10 cellular contexts compared by ENCODE assay signal in genomic region chr9:93146696-93147095, GRCh38. TPM values are rescaled to one million over a fixed set of nuclear protein-coding genes. Genes with fewer than 3 reads are reported as not detected.
DNase-seq lines count a peak whose midpoint lies in the region; ATAC-seq, FAIRE-seq and TF ChIP-seq lines count a peak whose summit lies in the region.
"Not testable (repeated sequence)": the region's sequence is repeated elsewhere in the genome, so short reads cannot be mapped to it uniquely, and the experiment has no call there.
"Had no signal": no experiment of that assay in that cellular context is flagged by ENCODE, and none has a peak within 500 bp of the region (broad histone marks: within the 10 kb centered on the region; RNA-seq: fewer than 3 reads in every experiment).

No MANE protein-coding gene starts in this region.

- not testable (repeated sequence) for BruUV-seq in IMR-90 (replicated peaks; lab: Mats Ljungman, UMichigan); K562 (replicated peaks; lab: Mats Ljungman, UMichigan)

- TF ChIP-seq EP300 in K562 (IDR thresholded peaks at IDR 0.05; ENCODE audit: low read length) = not testable (repeated sequence)

- not testable (repeated sequence) for H3K4me3 ChIP-seq in IMR-90 (ENCODE audit: insufficient read depth, low read depth, low read length); K562

- H3K9ac ChIP-seq in IMR-90 (ENCODE audit: low read depth, low read length); K562 (ENCODE audit: insufficient read depth in 1 of 2, low read depth in 2 of 2, low read length in 2 of 2): not testable (repeated sequence)

- not testable (repeated sequence) for H3K4ac ChIP-seq in IMR-90 (ENCODE audit: low read depth, low read length)

- H4K8ac ChIP-seq in IMR-90 (ENCODE audit: low read depth in 2 of 2, low read length in 2 of 2) = not testable (repeated sequence)

- not testable (repeated sequence) for H2BK120ac ChIP-seq in IMR-90 (ENCODE audit: low read depth, low read length)

- not testable (repeated sequence) for H4K91ac ChIP-seq in IMR-90 (ENCODE audit: insufficient read depth, low read depth, low read length)

- H2BK20ac ChIP-seq in IMR-90 (ENCODE audit: low read depth, low read length) = not testable (repeated sequence)

- not testable (repeated sequence) for H4K20me1 ChIP-seq in IMR-90 (ENCODE audit: insufficient read depth, low read length); K562 (replicated peaks; ENCODE audit: control insufficient read depth, insufficient read depth, low read length)

- POLR2A ChIA-PET in IMR-90 (lab: Charles Lee; ENCODE audit: unreplicated experiment); K562 (lab: Yijun Ruan, JAX): not testable (repeated sequence)
- POLR2A ChIA-PET in activated CD4-positive, alpha-beta T cell treated with anti-CD3 and anti-CD28 coated beads for 36 hours (lab: Charles Lee) = interaction anchor here (0.6 to 1.1 kb wide), 2 partner anchors 45 to 82 kb away, joined by 3 to 7 read pairs; no protein-coding TSS in a partner anchor
- POLR2A ChIA-PET in naive thymus-derived CD8-positive, alpha-beta T cell (lab: Charles Lee) = interaction anchor here (0.9 to 1.9 kb wide), 3 partner anchors 11 to 16 kb away, joined by 3 to 4 read pairs (median 3); partner anchors contain the start of gene NINJ1

- H3K14ac ChIP-seq in IMR-90 (replicated peaks; ENCODE audit: low read depth, low read length) = not testable (repeated sequence)

- no CpG with 5 or more reads among the region's 6 CpGs for WGBS in IMR-90 (ENCODE audit: extremely low coverage in 2 of 2, insufficient read length in 1 of 2), 2 experiments
- 19% methylated on average over 6 of the region's 6 CpGs for WGBS in K562 (ENCODE audit: insufficient coverage, low coverage, missing lambda C conversion rate)

- not testable (repeated sequence) for H2AK9ac ChIP-seq in IMR-90 (replicated peaks; ENCODE audit: low read depth, low read length, poor library complexity)

- H3K79me1 ChIP-seq in IMR-90 (ENCODE audit: low read depth in 1 of 2, low read length in 2 of 2) = not testable (repeated sequence)

- H3K4me2 ChIP-seq in IMR-90 (ENCODE audit: low read depth, low read length); K562 (ENCODE audit: insufficient read depth, low read length): not testable (repeated sequence)

- not testable (repeated sequence) for H3K9me3 ChIP-seq in IMR-90 (ENCODE audit: control insufficient read depth, insufficient read depth, low read length); K562 (replicated peaks; ENCODE audit: control insufficient read depth, insufficient read depth, low read depth, low read length)

- DNase-seq in IMR-90 = peak; percentile 29
- DNase-seq in activated CD4-positive, alpha-beta T cell treated with anti-CD3 and anti-CD28 coated beads for 36 hours = peak; percentile 79
- peak; percentile 65 for DNase-seq in activated CD8-positive, alpha-beta memory T cell treated with anti-CD3 and anti-CD28 coated beads, Interleukin-2, amount 50 U/mL, for 48 hours
- DNase-seq in activated naive CD4-positive, alpha-beta T cell treated with Interleukin-2 at 50 U/mL for 16 hours = peak; percentile 52
- not testable (repeated sequence) for DNase-seq in K562 (ENCODE audit: extremely low read depth in 1 of 4, low spot score in 3 of 4); naive thymus-derived CD8-positive, alpha-beta T cell
- DNase-seq in stimulated activated CD4-positive, alpha-beta T cell treated with anti-CD3 and anti-CD28 coated beads, TNF-alpha, amount 100 ng/mL, for 24 hours (ENCODE audit: low read depth in 3 of 3) = peak; percentile 19 to 57 (median 21)

- H2AFZ ChIP-seq in IMR-90 (replicated peaks; ENCODE audit: low read length, poor library complexity); K562 (ENCODE audit: low read depth, low read length): not testable (repeated sequence)

- FAIRE-seq in K562 (lab: Jason Lieb, UNC) = not testable (repeated sequence)

- H2AK5ac ChIP-seq in IMR-90 (ENCODE audit: low read depth, low read length) = not testable (repeated sequence)

- not testable (repeated sequence) for H3K56ac ChIP-seq in IMR-90 (ENCODE audit: extremely low read depth, insufficient read depth, low read length)

- H3K79me2 ChIP-seq in K562 (ENCODE audit: control insufficient read depth, insufficient read depth, low read length) = not testable (repeated sequence)

- H3K9me1 ChIP-seq in IMR-90 (ENCODE audit: insufficient read depth, low read length); K562 (ENCODE audit: control insufficient read depth, insufficient read depth, low read length): not testable (repeated sequence)

- intact Hi-C loops in IMR-90 (cut with micrococcal nuclease); K562 (cut with micrococcal nuclease): not testable (repeated sequence)
- intact Hi-C loops in activated CD4-positive, alpha-beta T cell treated with anti-CD3 and anti-CD28 coated beads for 36 hours (cut with DNase I, micrococcal nuclease) = loop anchor here (1.0 to 5.0 kb wide), 6 partner anchors 10 to 184 kb away; partner anchors contain the start of genes CARD19 (in 1 of the 2) and NINJ1 (in 1 of the 2)

- TF ChIP-seq RAD21 in IMR-90 (IDR thresholded peaks at IDR 0.05; ENCODE audit: low read length); K562 (CRISPR knock-in tag; conservative IDR thresholded peaks at IDR 0.05 in 1 of 2, IDR thresholded peaks at IDR 0.05 in 1 of 2): not testable (repeated sequence)

- H3K27ac Mint-ChIP-seq in activated CD4-positive, alpha-beta T cell treated with anti-CD3 and anti-CD28 coated beads for 36 hours = peak overlapping the region; percentile 91
- H3K27ac Mint-ChIP-seq in naive thymus-derived CD8-positive, alpha-beta T cell = peak overlapping the region; percentile 5 to 87 (median 63)

- peaks cover 27% of the 10 kb centered on the region for H3K36me3 Mint-ChIP-seq in activated CD4-positive, alpha-beta T cell treated with anti-CD3 and anti-CD28 coated beads for 36 hours (ENCODE audit: low read depth)
- H3K36me3 Mint-ChIP-seq in naive thymus-derived CD8-positive, alpha-beta T cell = not testable (repeated sequence)

- H3K4me1 ChIP-seq in IMR-90 (ENCODE audit: control insufficient read depth, insufficient read depth, low read length) = peaks cover 11% of the 10 kb centered on the region
- not testable (repeated sequence) for H3K4me1 ChIP-seq in K562 (replicated peaks in 1 of 2; ENCODE audit: control insufficient read depth in 2 of 2, insufficient read depth in 2 of 2, low read length in 2 of 2)

- H3K36me3 ChIP-seq in IMR-90 (ENCODE audit: control insufficient read depth, insufficient read depth, low read length); K562 (ENCODE audit: control insufficient read depth, insufficient read depth, low read length): not testable (repeated sequence)

- not testable (repeated sequence) for TF ChIP-seq CTCF in IMR-90 (conservative IDR thresholded peaks at IDR 0.05; ENCODE audit: low read depth, low read length); K562 (IDR thresholded peaks at IDR 0.05 in 2 of 3, conservative IDR thresholded peaks at IDR 0.05 in 1 of 3; ENCODE audit: insufficient read depth in 2 of 3, low read depth in 1 of 3, low read length in 3 of 3)

- H3K9me3 Mint-ChIP-seq in activated CD4-positive, alpha-beta T cell treated with anti-CD3 and anti-CD28 coated beads for 36 hours (ENCODE audit: low read depth) = peaks cover 22% of the 10 kb centered on the region
- not testable (repeated sequence) for H3K9me3 Mint-ChIP-seq in naive thymus-derived CD8-positive, alpha-beta T cell

- H2BK15ac ChIP-seq in IMR-90 (ENCODE audit: low read depth, low read length) = not testable (repeated sequence)

- H2BK5ac ChIP-seq in IMR-90 (ENCODE audit: low read depth, low read length, poor library complexity, severe bottlenecking) = not testable (repeated sequence)

- not testable (repeated sequence) for H4K5ac ChIP-seq in IMR-90 (ENCODE audit: low read depth, low read length)

- not testable (repeated sequence) for TF ChIP-seq POLR2A in IMR-90 (IDR thresholded peaks at IDR 0.05; ENCODE audit: low read depth, low read length); K562 (conservative IDR thresholded peaks at IDR 0.05)

- H3K4me1 Mint-ChIP-seq in activated CD4-positive, alpha-beta T cell treated with anti-CD3 and anti-CD28 coated beads for 36 hours = peaks cover 65% of the 10 kb centered on the region
- peaks cover 12 to 54% (median 42%) of the 10 kb centered on the region in 4 donors for H3K4me1 Mint-ChIP-seq in naive thymus-derived CD8-positive, alpha-beta T cell

- in situ Hi-C loops in IMR-90 (cut with MboI; ENCODE audit: low sequenced_read_pairs); K562 (cut with MboI): not testable (repeated sequence)

- H3K27ac ChIP-seq in IMR-90 (ENCODE audit: insufficient read depth, low read length); K562 (ENCODE audit: extremely low read depth, low read depth, low read length): not testable (repeated sequence)

- H3K4me3 Mint-ChIP-seq in activated CD4-positive, alpha-beta T cell treated with anti-CD3 and anti-CD28 coated beads for 36 hours = peak overlapping the region; percentile 21
- H3K4me3 Mint-ChIP-seq in naive thymus-derived CD8-positive, alpha-beta T cell = peak overlapping the region in 1 of 10 donors; percentile 5

- H3K27me3 ChIP-seq in IMR-90 (ENCODE audit: control insufficient read depth, insufficient read depth, low read length) = not testable (repeated sequence)
- H3K27me3 ChIP-seq in K562 (ENCODE audit: control insufficient read depth in 2 of 2, insufficient read depth in 2 of 2, low read length in 2 of 2) = peaks cover 2 to 30% of the 10 kb centered on the region in 2 experiments; a peak in 4 of 5 replicates

- H3K27me3 Mint-ChIP-seq in activated CD4-positive, alpha-beta T cell treated with anti-CD3 and anti-CD28 coated beads for 36 hours; naive thymus-derived CD8-positive, alpha-beta T cell: not testable (repeated sequence)

- not testable (repeated sequence) for H3K23ac ChIP-seq in IMR-90 (ENCODE audit: low read depth, low read length)

- CTCF ChIA-PET in IMR-90 (lab: Yijun Ruan, JAX); K562 (lab: Yijun Ruan, JAX; ENCODE audit: low intra/inter-chr PET ratio): not testable (repeated sequence)
- CTCF ChIA-PET in activated CD4-positive, alpha-beta T cell treated with anti-CD3 and anti-CD28 coated beads for 36 hours (lab: Charles Lee) = interaction anchor here (0.6 to 3.4 kb wide), 3 partner anchors 15 to 156 kb away, joined by 5 to 11 read pairs (median 5); no protein-coding TSS in a partner anchor

- not testable (repeated sequence) for ATAC-seq in IMR-90 (ENCODE audit: low read depth); K562; naive thymus-derived CD8-positive, alpha-beta T cell
- ATAC-seq in activated CD4-positive, alpha-beta T cell treated with anti-CD3 and anti-CD28 coated beads for 36 hours = peak; percentile 70

- dilution Hi-C loops in IMR-90 (cut with HindIII; ENCODE audit: low sequenced_read_pairs, unreplicated experiment) = not testable (repeated sequence)

- H3K18ac ChIP-seq in IMR-90 (ENCODE audit: low read depth, low read length) = not testable (repeated sequence)

RNA-seq across cellular contexts. Expression of gene NINJ1, which starts 12.6 kb away (rescaled TPM):
- total RNA-seq in IMR-90 (2012; rRNA removed) (21.9 and 24.7 TPM in 2 replicates), K562 (2014; rRNA removed) (8.2 and 14.7 TPM in 2 replicates), K562 (2014; rRNA removed; fragmentation: Illumina TruSeq; extraction: Trizol) (0.77 and 1.9 TPM in 2 replicates), K562 (2015; rRNA removed; fragmentation: Illumina TruSeq; extraction: Trizol) (4.8 and 4.9 TPM in 2 replicates), K562 (2021) (8.3 and 8.4 TPM in 2 replicates)
- polyA plus RNA-seq in IMR-90 (2012; rRNA removed) (38.1 and 38.8 TPM in 2 replicates), K562 (2011; rRNA removed) (3.2 and 5.8 TPM in 2 replicates), K562 (2014; fragmentation: Illumina TruSeq; extraction: Trizol) (7.6 and 10.8 TPM in 2 replicates), K562 (2014; fragmentation: Nextera tagmentation; extraction: Ambion mirVana) (under 1 TPM; 0.13 to 0.94 TPM), K562 (2014; rRNA removed) (8.4 and 10.7 TPM in 2 replicates)
- polyA plus RNA-seq in IMR-90 (2012; cell fraction: cytosol; rRNA removed) = 16.1 and 60.5 TPM in 2 replicates
- 21.8 and 35.9 TPM in 2 replicates for polyA plus RNA-seq in IMR-90 (2012; cell fraction: nucleus; rRNA removed; ENCODE audit: low replicate concordance)
- 100 to 1,000 TPM in 1 of 2 experiments, 10 to 100 TPM in 1; 77.4 to 108 TPM for total RNA-seq in activated CD4-positive, alpha-beta T cell treated with anti-CD3 and anti-CD28 coated beads for 36 hours
- total RNA-seq in K562 (2011; cell fraction: chromatin; rRNA removed; ENCODE audit: low replicate concordance) = 3.9 and 9.8 TPM in 2 replicates
- total RNA-seq in K562 (2011; cell fraction: nucleolus; rRNA removed) = 5.9 and 7.5 TPM in 2 replicates
- 6.2 and 9.3 TPM in 2 replicates for total RNA-seq in K562 (2011; cell fraction: nucleoplasm; rRNA removed)
- polyA plus RNA-seq in K562 (2011; cell fraction: cytosol; rRNA removed) = 9.7 and 20.4 TPM in 2 replicates
- 4.3 and 6.6 TPM in 2 replicates for polyA plus RNA-seq in K562 (2011; cell fraction: nucleus; rRNA removed)
- 9.7 and 34.7 TPM in 2 replicates for polyA plus RNA-seq in K562 (2012)
- 1.6 and 2.2 TPM in 2 replicates for polyA minus RNA-seq in K562 (2011; rRNA and poly(A)+ RNA removed)
- 2.9 and 7.1 TPM in 2 replicates for polyA minus RNA-seq in K562 (2011; cell fraction: cytosol; rRNA and poly(A)+ RNA removed)
- polyA minus RNA-seq in K562 (2011; cell fraction: nucleus; rRNA and poly(A)+ RNA removed) = 3.5 and 6.0 TPM in 2 replicates
- 10 to 100 TPM; 33.8 to 35.6 TPM for total RNA-seq in naive thymus-derived CD8-positive, alpha-beta T cell
- polyA plus RNA-seq in naive thymus-derived CD8-positive, alpha-beta T cell = 10 to 100 TPM; 78.5 to 97.6 (median 96.0) TPM

RNA-seq across cellular contexts. Expression of gene WNK2, which starts 37.2 kb away (rescaled TPM):
- total RNA-seq in IMR-90 (2012; rRNA removed) = not detected in 2 replicates
- polyA plus RNA-seq in IMR-90 (2012; rRNA removed) = not detected in 2 replicates
- polyA plus RNA-seq in IMR-90 (2012; cell fraction: cytosol; rRNA removed) = 0.01 TPM in 1 of 2 replicates, not detected in the other
- polyA plus RNA-seq in IMR-90 (2012; cell fraction: nucleus; rRNA removed; ENCODE audit: low replicate concordance) = not detected in 2 replicates
- 1 to 10 TPM; 3.3 to 4.6 TPM for total RNA-seq in activated CD4-positive, alpha-beta T cell treated with anti-CD3 and anti-CD28 coated beads for 36 hours
- total RNA-seq in K562 (2011; cell fraction: chromatin; rRNA removed; ENCODE audit: low replicate concordance) = 5.1 and 9.4 TPM in 2 replicates
- 1.5 and 1.6 TPM in 2 replicates for total RNA-seq in K562 (2011; cell fraction: nucleolus; rRNA removed)
- 4.0 and 4.5 TPM in 2 replicates for total RNA-seq in K562 (2011; cell fraction: nucleoplasm; rRNA removed)
- total RNA-seq in K562 (2014; rRNA removed) = 0.64 and 1.9 TPM in 2 replicates
- 0.36 and 0.41 TPM in 2 replicates for total RNA-seq in K562 (2014; rRNA removed; fragmentation: Illumina TruSeq; extraction: Trizol)
- total RNA-seq in K562 (2015; rRNA removed; fragmentation: Illumina TruSeq; extraction: Trizol) = 0.40 and 0.60 TPM in 2 replicates
- 3.3 TPM in 2 replicates for total RNA-seq in K562 (2021)
- 0.28 and 0.45 TPM in 2 replicates for polyA plus RNA-seq in K562 (2011; rRNA removed)
- 0.15 and 0.75 TPM in 2 replicates for polyA plus RNA-seq in K562 (2011; cell fraction: cytosol; rRNA removed)
- polyA plus RNA-seq in K562 (2011; cell fraction: nucleus; rRNA removed) = 0.73 and 2.4 TPM in 2 replicates
- 1.9 and 2.2 TPM in 2 replicates for polyA plus RNA-seq in K562 (2012)
- 0.73 and 1.7 TPM in 2 replicates for polyA plus RNA-seq in K562 (2014; fragmentation: Illumina TruSeq; extraction: Trizol)
- polyA plus RNA-seq in K562 (2014; fragmentation: Nextera tagmentation; extraction: Ambion mirVana) = not detected
- polyA plus RNA-seq in K562 (2014; rRNA removed) = 1.4 and 1.8 TPM in 2 replicates
- polyA minus RNA-seq in K562 (2011; rRNA and poly(A)+ RNA removed) = 0.27 and 0.77 TPM in 2 replicates
- 0.67 TPM in 1 of 2 replicates, not detected in the other for polyA minus RNA-seq in K562 (2011; cell fraction: cytosol; rRNA and poly(A)+ RNA removed)
- 0.89 and 1.2 TPM in 2 replicates for polyA minus RNA-seq in K562 (2011; cell fraction: nucleus; rRNA and poly(A)+ RNA removed)
- total RNA-seq in naive thymus-derived CD8-positive, alpha-beta T cell = under 1 TPM in 1 of 2 experiments, not detected in 1; 0.27 TPM
- polyA plus RNA-seq in naive thymus-derived CD8-positive, alpha-beta T cell = not detected
- total RNA-seq: dermis blood vessel endothelial cell, fibroblast of lung, LHCN-M2 had no signal
- polyA plus RNA-seq: fibroblast of lung had no signal

RNA-seq across cellular contexts. Expression of gene CARD19, which starts 50.7 kb away (rescaled TPM):
- total RNA-seq in IMR-90 (2012; rRNA removed) (17.4 and 23.3 TPM in 2 replicates), K562 (2014; rRNA removed) (34.9 and 35.3 TPM in 2 replicates), K562 (2014; rRNA removed; fragmentation: Illumina TruSeq; extraction: Trizol) (2.7 and 2.9 TPM in 2 replicates), K562 (2015; rRNA removed; fragmentation: Illumina TruSeq; extraction: Trizol) (13.0 and 14.6 TPM in 2 replicates), K562 (2021) (18.6 and 23.4 TPM in 2 replicates)
- polyA plus RNA-seq in IMR-90 (2012; rRNA removed) (111 and 126 TPM in 2 replicates), K562 (2011; rRNA removed) (15.9 and 23.7 TPM in 2 replicates), K562 (2014; fragmentation: Illumina TruSeq; extraction: Trizol) (5.3 and 13.8 TPM in 2 replicates), K562 (2014; fragmentation: Nextera tagmentation; extraction: Ambion mirVana) (1 to 10 TPM in 1 of 2 experiments, under 1 TPM in 1; 0.90 to 2.1 TPM), K562 (2014; rRNA removed) (30.7 and 35.3 TPM in 2 replicates)
- polyA plus RNA-seq in IMR-90 (2012; cell fraction: cytosol; rRNA removed) = 120 and 139 TPM in 2 replicates
- 103 and 209 TPM in 2 replicates for polyA plus RNA-seq in IMR-90 (2012; cell fraction: nucleus; rRNA removed; ENCODE audit: low replicate concordance)
- total RNA-seq in activated CD4-positive, alpha-beta T cell treated with anti-CD3 and anti-CD28 coated beads for 36 hours = 10 to 100 TPM; 39.6 to 44.4 TPM
- total RNA-seq in K562 (2011; cell fraction: chromatin; rRNA removed; ENCODE audit: low replicate concordance) = 5.1 and 21.8 TPM in 2 replicates
- total RNA-seq in K562 (2011; cell fraction: nucleolus; rRNA removed) = 24.3 and 26.3 TPM in 2 replicates
- 14.4 and 20.2 TPM in 2 replicates for total RNA-seq in K562 (2011; cell fraction: nucleoplasm; rRNA removed)
- polyA plus RNA-seq in K562 (2011; cell fraction: cytosol; rRNA removed) = 40.2 and 99.4 TPM in 2 replicates
- 36.2 and 60.4 TPM in 2 replicates for polyA plus RNA-seq in K562 (2011; cell fraction: nucleus; rRNA removed)
- 19.5 and 30.7 TPM in 2 replicates for polyA plus RNA-seq in K562 (2012)
- 2.4 and 3.3 TPM in 2 replicates for polyA minus RNA-seq in K562 (2011; rRNA and poly(A)+ RNA removed)
- 4.8 and 7.6 TPM in 2 replicates for polyA minus RNA-seq in K562 (2011; cell fraction: cytosol; rRNA and poly(A)+ RNA removed)
- 7.4 and 8.0 TPM in 2 replicates for polyA minus RNA-seq in K562 (2011; cell fraction: nucleus; rRNA and poly(A)+ RNA removed)
- total RNA-seq in naive thymus-derived CD8-positive, alpha-beta T cell = 10 to 100 TPM; 68.9 to 71.2 TPM
- 10 to 100 TPM; 56.3 to 62.9 (median 56.9) TPM for polyA plus RNA-seq in naive thymus-derived CD8-positive, alpha-beta T cell
